20 cellular contexts compared by ENCODE assay signal in genomic region chr11:70573701-70574151, GRCh38.
"Had no signal": no experiment of that assay in that cellular context is flagged by ENCODE, and none has a peak within 500 bp of the region (broad histone marks: within the 10 kb centered on the region; RNA-seq: fewer than 3 reads in every experiment).

No MANE protein-coding gene starts in this region.

- H3K9me3 ChIP-seq: esophagus muscularis mucosa, gastrocnemius medialis, left lung, neutrophil, ovary, suprapubic skin, thyroid gland, uterus had no signal

- H3K9me3 Mint-ChIP-seq: nephron progenitor cell, type B pancreatic cell had no signal

- H3K36me3 ChIP-seq: esophagus muscularis mucosa, gastrocnemius medialis, left lung, neutrophil, ovary, suprapubic skin, thyroid gland, uterus had no signal

- H3K27me3 Mint-ChIP-seq: progenitor cell of endocrine pancreas, type B pancreatic cell had no signal

- H3K4me1 ChIP-seq: uterus had no signal

- H3K27me3 ChIP-seq: esophagus muscularis mucosa, gastrocnemius medialis, left lung, ovary, suprapubic skin, thyroid gland, uterus had no signal

- H3K36me3 Mint-ChIP-seq: naive thymus-derived CD4-positive, alpha-beta T cell; type B pancreatic cell had no signal

- H3K27ac Mint-ChIP-seq: nephron progenitor cell, progenitor cell of endocrine pancreas, type B pancreatic cell had no signal

- H3K4me3 Mint-ChIP-seq: naive thymus-derived CD4-positive, alpha-beta T cell; nephron progenitor cell; type B pancreatic cell had no signal

- H3K27ac ChIP-seq: epithelial cell of prostate, esophagus muscularis mucosa, gastrocnemius medialis, left lung, neutrophil, ovary, suprapubic skin, thyroid gland, uterus had no signal

- DNase-seq: effector memory CD4-positive, alpha-beta T cell; gastrocnemius medialis; islet precursor cell; mesendoderm; naive thymus-derived CD4-positive, alpha-beta T cell; nephron progenitor cell; right cardiac atrium; small intestine; stimulated activated CD4-positive, alpha-beta T cell treated with anti-CD3 and anti-CD28 coated beads, Interleukin-2, amount 100 ng/mL, for 48 hours; stimulated activated naive CD4-positive, alpha-beta T cell treated with Interleukin-2 at 50 U/mL for 16 hours; thyroid gland; uterus had no signal

- H3K4me3 ChIP-seq: esophagus muscularis mucosa, gastrocnemius medialis, left lung, ovary, suprapubic skin, thyroid gland, uterus had no signal

- ATAC-seq: gastrocnemius medialis; left lung; naive thymus-derived CD4-positive, alpha-beta T cell; right cardiac atrium had no signal

- H3K4me1 Mint-ChIP-seq: naive thymus-derived CD4-positive, alpha-beta T cell had no signal
